ENCODE assay signal across 8 cellular contexts in genomic region chr1:27940297-27940696, GRCh38. TPM values are rescaled to one million over a fixed set of nuclear protein-coding genes. Genes with fewer than 3 reads are reported as not detected.
DNase-seq lines count a peak whose midpoint lies in the region; ATAC-seq and TF ChIP-seq lines count a peak whose summit lies in the region.

No MANE protein-coding gene starts in this region.

- no peaks in the 10 kb centered on the region for H4K20me1 ChIP-seq in mammary epithelial cell (ENCODE audit: insufficient read depth, low read length)

- H3K9me3 Mint-ChIP-seq in WTC11: no peaks in the 10 kb centered on the region

- no peaks in the 10 kb centered on the region; the same call in 1 of the 2 replicates for H3K27me3 Mint-ChIP-seq in WTC11 (ENCODE audit: low read depth)

- H3K27ac ChIP-seq in mammary epithelial cell (ENCODE audit: insufficient read depth, low read depth, low read length) (no peak overlapping the region), stomach (no peak overlapping the region)

- ATAC-seq in WTC11 (peak; percentile 44), GM19324 (IDR thresholded peaks at IDR 0.05; ENCODE audit: low FRiP score, unreplicated experiment) (no peak)

- no peak overlapping the region for H3K9ac ChIP-seq in mammary epithelial cell (ENCODE audit: insufficient read depth, low read length)

- no peak for TF ChIP-seq POLR2A in stomach (IDR thresholded peaks at IDR 0.05)

- no peaks in the 10 kb centered on the region for H3K79me2 ChIP-seq in mammary epithelial cell (ENCODE audit: insufficient read depth, low read length)

- peak; percentile 34 for DNase-seq in AG08395 (ENCODE audit: low spot score)
- DNase-seq in HFF-Myc (ENCODE audit: extremely low read depth, low read depth): no peak
- DNase-seq in WTC11 (ENCODE audit: low spot score): peak; percentile 66
- DNase-seq in mammary epithelial cell: no peak
- peak; percentile 15 for DNase-seq in midbrain (lab: John Stamatoyannopoulos, UW)
- DNase-seq in stomach: peak; percentile 59
- DNase-seq in HuH-7.5 (ENCODE audit: low spot score): no peak

- CTCF ChIA-PET in WTC11 (lab: Charles Lee): interaction anchor here (0.5 to 2.5 kb wide), 14 partner anchors 8 to 224 kb away, joined by 3 to 17 read pairs (median 4); partner anchors contain the start of genes EYA3, STX12 and XKR8
- CTCF ChIA-PET in mammary epithelial cell (lab: Charles Lee; ENCODE audit: low non-redundant PET): interaction anchor here (0.6 kb wide), 1 partner anchor 1050 kb away, joined by 3 read pairs; no protein-coding TSS in a partner anchor

- TF ChIP-seq EP300 in stomach (IDR thresholded peaks at IDR 0.05): no peak

- peak; percentile 53 for TF ChIP-seq CTCF in HFF-Myc (IDR thresholded peaks at IDR 0.05; ENCODE audit: low read depth, low read length, missing control alignments)
- TF ChIP-seq CTCF in WTC11 (IDR thresholded peaks at IDR 0.05): peak; percentile 50; the same call in 1 of the 2 replicates
- peak; percentile 33 to 36 for TF ChIP-seq CTCF in mammary epithelial cell (conservative IDR thresholded peaks at IDR 0.05 in 1 of 2, IDR thresholded peaks at IDR 0.05 in 1 of 2; ENCODE audit: extremely low read depth in 1 of 2, insufficient read depth in 1 of 2, low read depth in 1 of 2, low read length in 2 of 2)
- no peak for TF ChIP-seq CTCF in stomach (IDR thresholded peaks at IDR 0.05)

- peak overlapping the region; percentile 10; the same call in 1 of the 2 replicates for H3K27ac Mint-ChIP-seq in WTC11

- WGBS in mammary epithelial cell (ENCODE audit: low coverage, missing lambda C conversion rate): 23% methylated on average over 6 of the region's 6 CpGs
- WGBS in stomach, 5 donors: 31 to 44% (median 42%) methylated on average over 6 of the region's 6 CpGs

- H3K9me3 ChIP-seq in mammary epithelial cell (replicated peaks; ENCODE audit: insufficient read depth, low read length) (no peaks in the 10 kb centered on the region), stomach (no peaks in the 10 kb centered on the region)

- H3K4me1 ChIP-seq in mammary epithelial cell (ENCODE audit: insufficient read depth, low read length): peaks cover 6% of the 10 kb centered on the region
- peaks cover 0 to 11% (median 3%) of the 10 kb centered on the region in 4 donors for H3K4me1 ChIP-seq in stomach

- intact Hi-C loops in mammary epithelial cell (cut with micrococcal nuclease): no loop called here
- intact Hi-C loops in stomach (cut with DNase I; ENCODE audit: low total_unique reads): no loop called here

- H3K36me3 ChIP-seq in mammary epithelial cell (ENCODE audit: insufficient read depth, low read length): no peaks in the 10 kb centered on the region
- H3K36me3 ChIP-seq in stomach: no peaks in the 10 kb centered on the region

- dilution Hi-C loops in mammary epithelial cell (cut with HindIII; ENCODE audit: low sequenced_read_pairs): no loop called here

- H3K36me3 Mint-ChIP-seq in WTC11: no peaks in the 10 kb centered on the region; the same call in 1 of the 2 replicates

- no peaks in the 10 kb centered on the region for H3K27me3 ChIP-seq in mammary epithelial cell (ENCODE audit: insufficient read depth, low read length)
- H3K27me3 ChIP-seq in stomach: peaks cover 0 to 9% (median 0%) of the 10 kb centered on the region in 3 donors

- H3K4me2 ChIP-seq in mammary epithelial cell (ENCODE audit: insufficient read depth, low read depth, low read length): no peak overlapping the region

- BruUV-seq in mammary epithelial cell (replicated peaks; lab: Mats Ljungman, UMichigan): no TSS peak

- no peak overlapping the region for H2AFZ ChIP-seq in mammary epithelial cell (ENCODE audit: low read depth, low read length)

- H3K4me3 Mint-ChIP-seq in WTC11: no peak overlapping the region

- no peak overlapping the region for H3K4me3 ChIP-seq in HFF-Myc (replicated peaks; ENCODE audit: low read depth, low read length)
- no peak overlapping the region for H3K4me3 ChIP-seq in mammary epithelial cell (replicated peaks in 1 of 3; ENCODE audit: insufficient read depth in 1 of 3, low read depth in 2 of 3, low read length in 3 of 3)
- H3K4me3 ChIP-seq in stomach: no peak overlapping the region

- H3K4me1 Mint-ChIP-seq in WTC11: peaks cover 35% of the 10 kb centered on the region

- POLR2A ChIA-PET in WTC11 (lab: Charles Lee): no interaction called here

- in situ Hi-C loops in mammary epithelial cell (cut with MboI; ENCODE audit: low sequenced_read_pairs in 2 of 2): no loop called here

TF ChIP-seq in WTC11, 78 proteins besides CTCF, POLR2A, EP300 and RAD21 (continues in another document):
- TF ChIP-seq ZNF138 (CRISPR knock-in tag; conservative IDR thresholded peaks at IDR 0.05) (no peak), SOX15 (CRISPR knock-in tag; IDR thresholded peaks at IDR 0.05) (no peak), NFYB (CRISPR knock-in tag; conservative IDR thresholded peaks at IDR 0.05; ENCODE audit: low read depth) (no peak), NR2C2 (CRISPR knock-in tag; IDR thresholded peaks at IDR 0.05) (no peak), ZNF425 (CRISPR knock-in tag; conservative IDR thresholded peaks at IDR 0.05) (no peak), GABPB1 (CRISPR knock-in tag; IDR thresholded peaks at IDR 0.05) (no peak), RORB (CRISPR knock-in tag; IDR thresholded peaks at IDR 0.05) (no peak), JAZF1 (CRISPR knock-in tag; IDR thresholded peaks at IDR 0.05) (no peak), ZBTB43 (CRISPR knock-in tag; IDR thresholded peaks at IDR 0.05) (no peak), ZNF512 (CRISPR knock-in tag; IDR thresholded peaks at IDR 0.05; ENCODE audit: borderline replicate concordance) (no peak), KAT7 (CRISPR knock-in tag; IDR thresholded peaks at IDR 0.05; ENCODE audit: borderline replicate concordance) (no peak), MLX (CRISPR knock-in tag; IDR thresholded peaks at IDR 0.05) (no peak), SMAD3 (CRISPR knock-in tag; IDR thresholded peaks at IDR 0.05; ENCODE audit: borderline replicate concordance) (no peak)

RNA-seq across cellular contexts. Expression of gene SMPDL3B, which starts 5.5 kb away (rescaled TPM):
- 25.9 to 31.6 TPM (median 26.5 TPM) in 3 replicates for total RNA-seq in WTC11 (2021)
- total RNA-seq in mammary epithelial cell: 10 to 100 TPM in 1 of 2 donors, 1 to 10 TPM in 1; 3.6 to 10.8 TPM
- polyA plus RNA-seq in mammary epithelial cell: 13.9 TPM
- polyA minus RNA-seq in mammary epithelial cell: 3.0 TPM
- total RNA-seq in stomach: 10 to 100 TPM in 2 of 5 donors, 1 to 10 TPM in 1, under 1 TPM in 1, not detected in 1; 0.89 to 73.6 (median 12.7) TPM
- polyA plus RNA-seq in stomach: 10 to 100 TPM in 1 of 3 donors, 1 to 10 TPM in 2; 2.9 to 17.9 (median 8.0) TPM

RNA-seq across cellular contexts. Expression of gene XKR8, which starts 19.5 kb away (rescaled TPM):
- total RNA-seq in WTC11 (2021) (15.0 to 16.4 TPM (median 15.5 TPM) in 3 replicates), mammary epithelial cell (1 to 10 TPM; 4.3 to 4.5 TPM), stomach (10 to 100 TPM in 2 of 5 donors, 1 to 10 TPM in 2, under 1 TPM in 1; 0.58 to 33.9 (median 4.9) TPM)
- polyA plus RNA-seq in mammary epithelial cell (5.1 TPM), stomach (1 to 10 TPM; 5.2 to 5.7 (median 5.3) TPM)
- polyA minus RNA-seq in mammary epithelial cell: 2.6 TPM

RNA-seq across cellular contexts. Expression of gene RPA2, which starts 25.9 kb away (rescaled TPM):
- total RNA-seq in WTC11 (2021) (40.9 to 53.4 TPM (median 48.8 TPM) in 3 replicates), mammary epithelial cell (10 to 100 TPM; 27.7 to 30.8 TPM), stomach (10 to 100 TPM in 2 of 5 donors, 1 to 10 TPM in 2, under 1 TPM in 1; 0.58 to 44.4 (median 4.0) TPM)
- polyA plus RNA-seq in mammary epithelial cell (39.7 TPM), stomach (10 to 100 TPM; 21.9 to 37.6 (median 29.1) TPM)
- 6.7 TPM for polyA minus RNA-seq in mammary epithelial cell

Comparison
In these comparisons a context has a peak if more than half of its experiments do, and no peak if none do; other contexts are left out.
1. DNase-seq: peak in AG08395 (single experiment), WTC11 (single experiment), midbrain (single experiment) and stomach (single experiment); none in HFF-Myc (single experiment), mammary epithelial cell (single experiment) and HuH-7.5 (single experiment).
2. CTCF ChIP-seq: peak in HFF-Myc (single experiment), WTC11 (single experiment) and mammary epithelial cell (2 of 2); none in stomach (0 of 7).